ENCODE assay signal across 1 cellular context in genomic region chr4:55409468-55410171, GRCh38.
A peak's percentile ranks its signal among the peaks of the same experiment; 100 is the strongest.
TF ChIP-seq lines count a peak whose summit lies in the region.

No MANE protein-coding gene starts in this region.

TF ChIP-seq in H1, 55 proteins besides CTCF, POLR2A, EP300 and RAD21:
- TF ChIP-seq HDAC2 (IDR thresholded peaks at IDR 0.05; ENCODE audit: borderline replicate concordance in 1 of 2, low read depth in 2 of 2, low read length in 2 of 2) (no peak), MAX (IDR thresholded peaks at IDR 0.05) (no peak), SIX5 (IDR thresholded peaks at IDR 0.05; ENCODE audit: low read depth, low read length) (no peak), YY1 (IDR thresholded peaks at IDR 0.05; ENCODE audit: low read depth, low read length) (peak; percentile 39; the same call in 1 of the 2 replicates), ATF2 (IDR thresholded peaks at IDR 0.05; ENCODE audit: low read length) (no peak), JUND (IDR thresholded peaks at IDR 0.05; ENCODE audit: low read length) (no peak), NRF1 (IDR thresholded peaks at IDR 0.05; ENCODE audit: low read depth, low read length) (no peak)
